Comparison of ENCODE assay signal across 22 cellular contexts in genomic region chr3:51734572-51734907, GRCh38. TPM values are rescaled to one million over a fixed set of nuclear protein-coding genes. Genes with fewer than 3 reads are reported as not detected.
DNase-seq lines count a peak whose midpoint lies in the region; ATAC-seq and TF ChIP-seq lines count a peak whose summit lies in the region.
"Had no signal": no experiment of that assay in that cellular context is flagged by ENCODE, and none has a peak within 500 bp of the region (broad histone marks: within the 10 kb centered on the region; RNA-seq: fewer than 3 reads in every experiment).

No MANE protein-coding gene starts in this region.

- 34% methylated on average over 3 of the region's 3 CpGs for WGBS in HUES64
- no CpG with 5 or more reads among the region's 3 CpGs for WGBS in mesendoderm (ENCODE audit: extremely low coverage, insufficient coverage, low lambda C conversion rate)

- H3K79me1 ChIP-seq in mesendoderm (ENCODE audit: low read length) = no peaks in the 10 kb centered on the region

- H2BK15ac ChIP-seq in mesendoderm (replicated peaks; ENCODE audit: low read depth) = peak overlapping the region; percentile 78

- H4K8ac ChIP-seq in mesendoderm (ENCODE audit: low read depth, low read length) = no peak overlapping the region

- no peak for TF ChIP-seq CTCF in WTC11 (IDR thresholded peaks at IDR 0.05)

- H3K4me2 ChIP-seq in mesendoderm (ENCODE audit: low read length) = no peak overlapping the region

- H3K79me2 ChIP-seq in mesendoderm (ENCODE audit: control insufficient read depth, insufficient read depth, low read length) = no peaks in the 10 kb centered on the region

- H2BK5ac ChIP-seq in mesendoderm (ENCODE audit: low read length) = no peak overlapping the region

- ATAC-seq in activated CD4-positive, alpha-beta T cell treated with anti-CD3 and anti-CD28 coated beads for 36 hours = peak; percentile 84
- ATAC-seq in WTC11 = peak; percentile 38
- ATAC-seq in GM18511 (IDR thresholded peaks at IDR 0.05; ENCODE audit: unreplicated experiment) = no peak

- no peak overlapping the region for H3K56ac ChIP-seq in mesendoderm (ENCODE audit: low read length)

- intact Hi-C loops in activated CD4-positive, alpha-beta T cell treated with anti-CD3 and anti-CD28 coated beads for 36 hours (cut with DNase I, micrococcal nuclease) = no loop called here

- H2BK120ac ChIP-seq in mesendoderm (ENCODE audit: low read depth, low read length) = no peak overlapping the region

- no peak overlapping the region for H3K4me3 ChIP-seq in HUES64 (ENCODE audit: low read length)
- no peak overlapping the region for H3K4me3 ChIP-seq in mesendoderm (ENCODE audit: low read length)
- H3K4me3 ChIP-seq: lung, skin epidermis, transverse colon had no signal

- peak; percentile 39 for DNase-seq in activated CD4-positive, alpha-beta T cell treated with anti-CD3 and anti-CD28 coated beads for 36 hours
- no peak for DNase-seq in activated CD4-positive, alpha-beta T cell treated with anti-CD3 and anti-CD28 coated beads, Interleukin-2, amount 50 U/mL, for 4 hours
- DNase-seq in WTC11 (ENCODE audit: low spot score) = no peak
- peak; percentile 38 for DNase-seq in mesendoderm
- DNase-seq in DMS153 treated with DMSO at 0.1 percent for 48 hours (lab: John Stamatoyannopoulos, UW; ENCODE audit: unreplicated experiment) = no peak
- DNase-seq in DMS53 treated with DMSO at 0.1 percent for 48 hours (lab: John Stamatoyannopoulos, UW; ENCODE audit: unreplicated experiment) = no peak
- DNase-seq: BE2C; effector CD8-positive, alpha-beta T cell; head of caudate nucleus; naive B cell; NCI-H146; NCI-H446; stimulated activated CD4-positive, alpha-beta T cell treated with anti-CD3 and anti-CD28 coated beads, Interleukin-4, amount 100 ng/mL, for 4 hours; SW 1271; transverse colon had no signal

- H3K27me3 ChIP-seq in HUES64 (ENCODE audit: insufficient read depth, low read length) (no peaks in the 10 kb centered on the region), mesendoderm (ENCODE audit: insufficient read depth, low read length, poor library complexity) (no peaks in the 10 kb centered on the region)

- no peak overlapping the region for H3K4me3 Mint-ChIP-seq in activated CD4-positive, alpha-beta T cell treated with anti-CD3 and anti-CD28 coated beads for 36 hours
- H3K4me3 Mint-ChIP-seq in WTC11 = no peak overlapping the region
- H3K4me3 Mint-ChIP-seq: naive B cell had no signal

- H3K23ac ChIP-seq in mesendoderm (ENCODE audit: low read length) = no peak overlapping the region

- no peaks in the 10 kb centered on the region for H3K36me3 Mint-ChIP-seq in activated CD4-positive, alpha-beta T cell treated with anti-CD3 and anti-CD28 coated beads for 36 hours (ENCODE audit: low read depth)
- no peaks in the 10 kb centered on the region for H3K36me3 Mint-ChIP-seq in WTC11

- peaks cover 22% of the 10 kb centered on the region for H3K4me1 Mint-ChIP-seq in activated CD4-positive, alpha-beta T cell treated with anti-CD3 and anti-CD28 coated beads for 36 hours
- peaks cover 25% of the 10 kb centered on the region for H3K4me1 Mint-ChIP-seq in WTC11
- H3K4me1 Mint-ChIP-seq: naive B cell had no signal

- H3K36me3 ChIP-seq in HUES64 (ENCODE audit: insufficient read depth, low read length) (no peaks in the 10 kb centered on the region), mesendoderm (ENCODE audit: control insufficient read depth, insufficient read depth, low read length) (no peaks in the 10 kb centered on the region)
- H3K36me3 ChIP-seq: BE2C, transverse colon had no signal

- no peaks in the 10 kb centered on the region for H3K9me3 ChIP-seq in HUES64 (ENCODE audit: insufficient read depth, low read depth, low read length)
- H3K9me3 ChIP-seq: BE2C, transverse colon had no signal

- no peak overlapping the region for H3K27ac Mint-ChIP-seq in activated CD4-positive, alpha-beta T cell treated with anti-CD3 and anti-CD28 coated beads for 36 hours
- no peak overlapping the region for H3K27ac Mint-ChIP-seq in WTC11
- H3K27ac Mint-ChIP-seq: progenitor cell of endocrine pancreas had no signal

- H3K4me1 ChIP-seq in HUES64 (ENCODE audit: insufficient read depth, low read length) (peaks cover 10% of the 10 kb centered on the region), mesendoderm (ENCODE audit: control insufficient read depth, low read depth, low read length) (no peaks in the 10 kb centered on the region)
- H3K4me1 ChIP-seq: BE2C, transverse colon had no signal

- H3K27me3 Mint-ChIP-seq in activated CD4-positive, alpha-beta T cell treated with anti-CD3 and anti-CD28 coated beads for 36 hours = peaks cover 13% of the 10 kb centered on the region
- peaks cover 8% of the 10 kb centered on the region for H3K27me3 Mint-ChIP-seq in WTC11 (ENCODE audit: low read depth)

- peak overlapping the region; percentile 92 for H3K18ac ChIP-seq in mesendoderm (ENCODE audit: low read length)

- H3K27ac ChIP-seq in HUES64 (ENCODE audit: low read depth, low read length) (no peak overlapping the region; the same call in 1 of the 2 replicates), mesendoderm (ENCODE audit: low read depth, low read length) (no peak overlapping the region)
- H3K27ac ChIP-seq: 22Rv1, skin epidermis, transverse colon had no signal

- no peak overlapping the region for H2AK5ac ChIP-seq in mesendoderm (ENCODE audit: low read length)

- H3K4ac ChIP-seq in mesendoderm (ENCODE audit: low read depth, low read length) = peak overlapping the region; percentile 70

- no peaks in the 10 kb centered on the region for H3K9me3 Mint-ChIP-seq in activated CD4-positive, alpha-beta T cell treated with anti-CD3 and anti-CD28 coated beads for 36 hours (ENCODE audit: low read depth)
- peaks cover 6% of the 10 kb centered on the region for H3K9me3 Mint-ChIP-seq in WTC11

- H3K9ac ChIP-seq in HUES64 (ENCODE audit: low read depth, low read length) (peak overlapping the region; percentile 24; the same call in 1 of the 2 replicates), mesendoderm (ENCODE audit: low read length) (no peak overlapping the region)

- POLR2A ChIA-PET in activated CD4-positive, alpha-beta T cell treated with anti-CD3 and anti-CD28 coated beads for 36 hours (lab: Charles Lee) = no interaction called here
- POLR2A ChIA-PET in WTC11 (lab: Charles Lee) = interaction anchor here (0.7 kb wide), 1 partner anchor 294 kb away, joined by 5 read pairs; no protein-coding TSS in a partner anchor

- no peak overlapping the region for H4K5ac ChIP-seq in mesendoderm (ENCODE audit: low read length)

- CTCF ChIA-PET in activated CD4-positive, alpha-beta T cell treated with anti-CD3 and anti-CD28 coated beads for 36 hours (lab: Charles Lee) = interaction anchor here (0.6 to 1.5 kb wide), 5 partner anchors 8 to 1039 kb away, joined by 3 to 4 read pairs (median 3); no protein-coding TSS in a partner anchor
- CTCF ChIA-PET in WTC11 (lab: Charles Lee) = interaction anchor here (0.7 to 2.8 kb wide), 3 partner anchors 15 to 65 kb away, joined by 3 to 15 read pairs (median 3); no protein-coding TSS in a partner anchor

TF ChIP-seq in WTC11, 78 proteins besides CTCF, POLR2A, EP300 and RAD21:
- TF ChIP-seq ELF4 (CRISPR knock-in tag; IDR thresholded peaks at IDR 0.05; ENCODE audit: low read depth) (no peak), NR1H2 (CRISPR knock-in tag; IDR thresholded peaks at IDR 0.05) (no peak), CREM (CRISPR knock-in tag; IDR thresholded peaks at IDR 0.05) (no peak), NR3C1 (CRISPR knock-in tag; conservative IDR thresholded peaks at IDR 0.05; ENCODE audit: low read depth) (no peak), JAZF1 (CRISPR knock-in tag; IDR thresholded peaks at IDR 0.05) (no peak), E2F5 (CRISPR knock-in tag; IDR thresholded peaks at IDR 0.05) (no peak)
TF ChIP-seq in WTC11: peak in this region for 0.

RNA-seq across cellular contexts. Expression of gene GRM2, which starts 27.7 kb away (rescaled TPM):
- under 1 TPM; 0.27 to 0.47 TPM for total RNA-seq in activated CD4-positive, alpha-beta T cell treated with anti-CD3 and anti-CD28 coated beads for 36 hours
- 2.5 TPM for polyA plus RNA-seq in HUES64 (2013, experiment 1 of 2)
- 3.0 TPM for polyA plus RNA-seq in HUES64 (2013, experiment 2 of 2)
- 2.8 to 4.1 TPM (median 3.7 TPM) in 3 replicates for total RNA-seq in WTC11 (2021)
- 2.7 TPM for polyA plus RNA-seq in mesendoderm (2013, experiment 1 of 2)
- polyA plus RNA-seq in mesendoderm (2013, experiment 2 of 2) = 2.4 TPM
- total RNA-seq: H4 had no signal

RNA-seq across cellular contexts. Expression of gene IQCF6, which starts 44.5 kb away (rescaled TPM):
- total RNA-seq in activated CD4-positive, alpha-beta T cell treated with anti-CD3 and anti-CD28 coated beads for 36 hours = not detected
- polyA plus RNA-seq in HUES64 (2013, experiment 1 of 2) = not detected
- polyA plus RNA-seq in HUES64 (2013, experiment 2 of 2) = not detected
- not detected in 3 replicates for total RNA-seq in WTC11 (2021)
- not detected for polyA plus RNA-seq in mesendoderm (2013, experiment 1 of 2)
- polyA plus RNA-seq in mesendoderm (2013, experiment 2 of 2) = not detected
- total RNA-seq: H4, lung, progenitor cell of endocrine pancreas, transverse colon had no signal
- polyA plus RNA-seq: lung had no signal

Comparison
In these comparisons a context has a peak if more than half of its experiments do, and no peak if none do; other contexts are left out.
1. DNase-seq: peak in activated CD4-positive, alpha-beta T cell treated with anti-CD3 and anti-CD28 coated beads for 36 hours (single experiment) and mesendoderm (single experiment); none in activated CD4-positive, alpha-beta T cell treated with anti-CD3 and anti-CD28 coated beads, Interleukin-2, amount 50 U/mL, for 4 hours (0 of 2), WTC11 (single experiment), DMS153 treated with DMSO at 0.1 percent for 48 hours (single experiment) and DMS53 treated with DMSO at 0.1 percent for 48 hours (single experiment).